Comparison of ENCODE assay signal across 24 cellular contexts in the genomic region with DNA sequence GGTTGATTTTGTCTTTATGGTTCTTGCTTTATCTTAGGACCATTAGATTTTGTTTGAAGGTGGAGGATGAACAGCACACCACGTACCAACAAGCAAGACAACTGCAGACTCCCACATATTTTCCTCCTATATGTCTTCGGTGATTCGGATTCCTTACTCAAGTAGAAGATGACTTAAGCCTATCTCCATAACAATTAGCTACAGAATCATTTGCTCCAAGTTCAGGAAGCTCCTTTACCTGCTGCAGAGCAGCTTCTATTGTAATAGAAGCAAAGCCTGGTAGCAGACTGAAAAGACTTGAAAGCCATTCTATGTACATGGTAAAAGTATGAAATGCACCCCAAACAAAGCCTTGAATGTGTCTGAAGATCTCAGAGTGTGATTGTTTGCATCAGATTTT.
A peak's percentile ranks its signal among the peaks of the same experiment; 100 is the strongest.
DNase-seq lines count a peak whose midpoint lies in the region; ATAC-seq and TF ChIP-seq lines count a peak whose summit lies in the region.
"Had no signal": no experiment of that assay in that cellular context is flagged by ENCODE, and none has a peak within 500 bp of the region (broad histone marks: within the 10 kb centered on the region; RNA-seq: fewer than 3 reads in every experiment).

No MANE protein-coding gene starts in this region.

- H3K36me3 ChIP-seq in HUES64 (ENCODE audit: insufficient read depth, low read length), result no peaks in the 10 kb centered on the region
- H3K36me3 ChIP-seq in OCI-LY1 (ENCODE audit: insufficient read depth, low read length), result no peaks in the 10 kb centered on the region
- no peaks in the 10 kb centered on the region for H3K36me3 ChIP-seq in iPS-20b (ENCODE audit: insufficient read depth, low read depth, low read length)
- no peaks in the 10 kb centered on the region for H3K36me3 ChIP-seq in gastrocnemius medialis
- H3K36me3 ChIP-seq in heart right ventricle, result no peaks in the 10 kb centered on the region
- H3K36me3 ChIP-seq: MG63 had no signal

- 11% methylated on average over 3 of the region's 3 CpGs for WGBS in HUES64
- WGBS in heart right ventricle, 2 donors, result 45 to 53% methylated on average over 3 of the region's 3 CpGs

- H3K27ac ChIP-seq in HUES64 (ENCODE audit: low read depth, low read length) (peak overlapping the region; percentile 59), OCI-LY1 (ENCODE audit: low read depth, low read length, poor library complexity, severe bottlenecking) (peak overlapping the region; percentile 75), iPS-20b (ENCODE audit: low read length) (no peak overlapping the region), RWPE1 (no peak overlapping the region), gastrocnemius medialis (no peak overlapping the region), heart right ventricle (no peak overlapping the region)
- H3K27ac ChIP-seq: GM23248, SK-N-MC had no signal

- peak overlapping the region; percentile 36 for H2AFZ ChIP-seq in OCI-LY1 (ENCODE audit: low read length)
- H2AFZ ChIP-seq: GM23248 had no signal

- in situ Hi-C loops in gastrocnemius medialis (cut with MboI; ENCODE audit: low sequenced_read_pairs in 4 of 4), result no loop called here

- H3K4me2 ChIP-seq in OCI-LY1 (ENCODE audit: low read length), result peak overlapping the region; percentile 46; the same call in 1 of the 2 replicates

- no peaks in the 10 kb centered on the region for H3K27me3 ChIP-seq in HUES64 (ENCODE audit: insufficient read depth, low read length)
- no peaks in the 10 kb centered on the region for H3K27me3 ChIP-seq in OCI-LY1 (ENCODE audit: insufficient read depth, low read length)
- H3K27me3 ChIP-seq in iPS-20b (ENCODE audit: insufficient read depth, low read length), result no peaks in the 10 kb centered on the region
- no peaks in the 10 kb centered on the region for H3K27me3 ChIP-seq in gastrocnemius medialis
- H3K27me3 ChIP-seq in heart right ventricle, result peaks cover 0 to 6% (median 0%) of the 10 kb centered on the region in 7 donors
- H3K27me3 ChIP-seq: MG63 had no signal

- H3K9me3 ChIP-seq in HUES64 (ENCODE audit: insufficient read depth, low read depth, low read length), result no peaks in the 10 kb centered on the region
- no peaks in the 10 kb centered on the region for H3K9me3 ChIP-seq in OCI-LY1 (ENCODE audit: low read length)
- H3K9me3 ChIP-seq in iPS-20b (ENCODE audit: insufficient read depth, low read depth, low read length), result no peaks in the 10 kb centered on the region
- no peaks in the 10 kb centered on the region for H3K9me3 ChIP-seq in gastrocnemius medialis
- peaks cover 0 to 2% (median 0%) of the 10 kb centered on the region in 11 donors for H3K9me3 ChIP-seq in heart right ventricle

- H3F3A ChIP-seq in OCI-LY1 (ENCODE audit: insufficient read depth, low read length), result no peaks in the 10 kb centered on the region

- TF ChIP-seq POLR2A in gastrocnemius medialis (IDR thresholded peaks at IDR 0.05), result no peak

- no peak overlapping the region for H3K9ac ChIP-seq in HUES64 (ENCODE audit: low read depth, low read length)
- H3K9ac ChIP-seq in OCI-LY1 (ENCODE audit: low read length), result peak overlapping the region; percentile 0; the same call in 1 of the 2 replicates
- no peak overlapping the region for H3K9ac ChIP-seq in iPS-20b (ENCODE audit: low read depth, low read length)
- H3K9ac ChIP-seq: GM23248 had no signal

- H3K4me1 ChIP-seq in HUES64 (ENCODE audit: insufficient read depth, low read length), result peaks cover 43% of the 10 kb centered on the region
- peaks cover 51% of the 10 kb centered on the region for H3K4me1 ChIP-seq in OCI-LY1 (ENCODE audit: insufficient read depth, low read length, severe bottlenecking)
- peaks cover 33% of the 10 kb centered on the region for H3K4me1 ChIP-seq in iPS-20b (ENCODE audit: insufficient read depth, low read length)
- no peaks in the 10 kb centered on the region for H3K4me1 ChIP-seq in gastrocnemius medialis
- H3K4me1 ChIP-seq in heart right ventricle, result no peaks in the 10 kb centered on the region

- H3K4me3 ChIP-seq in HUES64 (ENCODE audit: low read length) (no peak overlapping the region), OCI-LY1 (ENCODE audit: low read depth, low read length, poor library complexity, severe bottlenecking) (no peak overlapping the region), iPS-20b (ENCODE audit: low read length) (peak overlapping the region; percentile 41; the same call in 1 of the 2 replicates), gastrocnemius medialis (no peak overlapping the region), heart right ventricle (no peak overlapping the region)
- H3K4me3 ChIP-seq: GM23248, K562, MG63, SK-N-MC had no signal

- H3K79me2 ChIP-seq in OCI-LY1 (ENCODE audit: insufficient read depth, low read length), result no peaks in the 10 kb centered on the region

- H4K20me1 ChIP-seq in OCI-LY1 (ENCODE audit: insufficient read depth, low read length), result no peaks in the 10 kb centered on the region

- ATAC-seq in GM21723 (IDR thresholded peaks at IDR 0.05; ENCODE audit: unreplicated experiment) (peak; percentile 13), gastrocnemius medialis (no peak), heart right ventricle (no peak)
- ATAC-seq: HCT116, HepG2, K562, PC-3, T-helper 17 cell had no signal

- no peak for TF ChIP-seq CTCF in OCI-LY1 (IDR thresholded peaks at IDR 0.05; ENCODE audit: low read length)
- no peak for TF ChIP-seq CTCF in RWPE1 (conservative IDR thresholded peaks at IDR 0.05; ENCODE audit: low read depth)
- no peak for TF ChIP-seq CTCF in gastrocnemius medialis (IDR thresholded peaks at IDR 0.05 in 4 of 5, conservative IDR thresholded peaks at IDR 0.05 in 1 of 5)
- TF ChIP-seq CTCF in heart right ventricle (IDR thresholded peaks at IDR 0.05), result no peak

- POLR2A ChIA-PET in RWPE1 (lab: Yijun Ruan, JAX; ENCODE audit: low non-redundant PET), result no interaction called here

- no peaks in the 10 kb centered on the region for H3K9me2 ChIP-seq in OCI-LY1 (ENCODE audit: low read depth, low read length)

- intact Hi-C loops in gastrocnemius medialis (cut with DNase I; ENCODE audit: low total_unique reads) (no loop called here), heart right ventricle (cut with DNase I) (no loop called here)

- CTCF ChIA-PET in RWPE1 (lab: Yijun Ruan, JAX), result no interaction called here

- DNase-seq in RWPE1 (ENCODE audit: low spot score) (no peak), gastrocnemius medialis (no peak), heart right ventricle (no peak), AG08396 (ENCODE audit: low spot score) (no peak)
- DNase-seq: CD4-positive, CD25-positive, alpha-beta regulatory T cell; EL; GF-D8; GM23248; MG63; NCI-H1092; NCI-H2029 treated with DMSO at 0.1 percent for 48 hours; NCI-H446; PC-3; SHP77 treated with DMSO at 0.1 percent for 48 hours; SW 1271; T-helper 17 cell had no signal

Comparison
In these comparisons a context has a peak if more than half of its experiments do, and no peak if none do; other contexts are left out.
1. H3K27ac ChIP-seq: peak in HUES64 (single experiment) and OCI-LY1 (single experiment); none in iPS-20b (single experiment), RWPE1 (single experiment), gastrocnemius medialis (0 of 4) and heart right ventricle (0 of 10).